ENCODE assay signal across 8 cellular contexts in genomic region chr7:155456772-155457543, GRCh38. TPM values are rescaled to one million over a fixed set of nuclear protein-coding genes. Genes with fewer than 3 reads are reported as not detected.
DNase-seq lines count a peak whose midpoint lies in the region; ATAC-seq and TF ChIP-seq lines count a peak whose summit lies in the region.

No MANE protein-coding gene starts in this region.

- H3K4me3 Mint-ChIP-seq in stimulated activated memory B cell treated with anti-CD40 and anti-IgM and Interleukin-4, amounts not matched to agents 10 μg/mL and 1 μg/mL and 100 μg/mL, for 72 hours, result peak overlapping the region; percentile 64

- peak; percentile 67 for ATAC-seq in GM19463 (IDR thresholded peaks at IDR 0.05; ENCODE audit: unreplicated experiment)
- ATAC-seq in stimulated activated memory B cell treated with anti-CD40 and anti-IgM and Interleukin-4, amounts not matched to agents 10 μg/mL and 1 μg/mL and 100 μg/mL, for 72 hours, result no peak

- peaks cover 78 to 81% of the 10 kb centered on the region in 2 donors for H3K27me3 ChIP-seq in duodenal mucosa (ENCODE audit: control insufficient read depth in 1 of 2, insufficient read depth in 2 of 2, low read length in 2 of 2)

- H3K27me3 Mint-ChIP-seq in stimulated activated memory B cell treated with anti-CD40 and anti-IgM and Interleukin-4, amounts not matched to agents 10 μg/mL and 1 μg/mL and 100 μg/mL, for 72 hours, result peaks cover 83% of the 10 kb centered on the region

- no peak overlapping the region for H3K9ac ChIP-seq in duodenal mucosa (ENCODE audit: low read depth in 1 of 2, low read length in 2 of 2)

- H3K27ac ChIP-seq in RWPE1 (no peak overlapping the region), duodenal mucosa (ENCODE audit: low read depth, low read length) (no peak overlapping the region)

- H3K4me3 ChIP-seq in duodenal mucosa (ENCODE audit: low read depth in 1 of 2, low read length in 2 of 2), result peak overlapping the region; percentile 57 to 65

- H3K36me3 ChIP-seq in duodenal mucosa (ENCODE audit: control insufficient read depth in 1 of 2, insufficient read depth in 2 of 2, low read length in 2 of 2), result no peaks in the 10 kb centered on the region

- H3K9me3 Mint-ChIP-seq in stimulated activated memory B cell treated with anti-CD40 and anti-IgM and Interleukin-4, amounts not matched to agents 10 μg/mL and 1 μg/mL and 100 μg/mL, for 72 hours, result no peaks in the 10 kb centered on the region

- H3K4me1 Mint-ChIP-seq in stimulated activated memory B cell treated with anti-CD40 and anti-IgM and Interleukin-4, amounts not matched to agents 10 μg/mL and 1 μg/mL and 100 μg/mL, for 72 hours, result peaks cover 31% of the 10 kb centered on the region

- H3K9me3 ChIP-seq in duodenal mucosa (ENCODE audit: control insufficient read depth in 1 of 2, low read length in 2 of 2), result no peaks in the 10 kb centered on the region

- DNase-seq in AG08395 (ENCODE audit: low spot score) (peak; percentile 77), RWPE1 (ENCODE audit: low spot score) (peak; percentile 59), lung microvascular endothelial cell (ENCODE audit: low read depth in 2 of 2) (peak; percentile 73 to 82), NK-92 (lab: John Stamatoyannopoulos, UW; ENCODE audit: unreplicated experiment) (no peak), hepatic stellate cell (ENCODE audit: low spot score) (no peak)

- CTCF ChIA-PET in RWPE1 (lab: Yijun Ruan, JAX), result no interaction called here

- H3K27ac Mint-ChIP-seq in stimulated activated memory B cell treated with anti-CD40 and anti-IgM and Interleukin-4, amounts not matched to agents 10 μg/mL and 1 μg/mL and 100 μg/mL, for 72 hours, result no peak overlapping the region

- H3K4me1 ChIP-seq in duodenal mucosa (ENCODE audit: control insufficient read depth in 1 of 2, insufficient read depth in 2 of 2, low read length in 2 of 2), result peaks cover 10 to 13% of the 10 kb centered on the region in 2 donors

- TF ChIP-seq CTCF in RWPE1 (conservative IDR thresholded peaks at IDR 0.05; ENCODE audit: low read depth), result no peak

- no peaks in the 10 kb centered on the region for H3K36me3 Mint-ChIP-seq in stimulated activated memory B cell treated with anti-CD40 and anti-IgM and Interleukin-4, amounts not matched to agents 10 μg/mL and 1 μg/mL and 100 μg/mL, for 72 hours

- POLR2A ChIA-PET in RWPE1 (lab: Yijun Ruan, JAX; ENCODE audit: low non-redundant PET), result no interaction called here

RNA-seq across cellular contexts. Expression of gene EN2, which starts 1.0 kb away (rescaled TPM):
- not detected in 2 replicates for total RNA-seq in lung microvascular endothelial cell

Comparison
In these comparisons a context has a peak if more than half of its experiments do, and no peak if none do; other contexts are left out.
1. DNase-seq: peak in AG08395 (single experiment), RWPE1 (single experiment) and lung microvascular endothelial cell (2 of 2); none in NK-92 (single experiment) and hepatic stellate cell (single experiment).